Comparison of ENCODE assay signal across 8 cellular contexts in the genomic region with DNA sequence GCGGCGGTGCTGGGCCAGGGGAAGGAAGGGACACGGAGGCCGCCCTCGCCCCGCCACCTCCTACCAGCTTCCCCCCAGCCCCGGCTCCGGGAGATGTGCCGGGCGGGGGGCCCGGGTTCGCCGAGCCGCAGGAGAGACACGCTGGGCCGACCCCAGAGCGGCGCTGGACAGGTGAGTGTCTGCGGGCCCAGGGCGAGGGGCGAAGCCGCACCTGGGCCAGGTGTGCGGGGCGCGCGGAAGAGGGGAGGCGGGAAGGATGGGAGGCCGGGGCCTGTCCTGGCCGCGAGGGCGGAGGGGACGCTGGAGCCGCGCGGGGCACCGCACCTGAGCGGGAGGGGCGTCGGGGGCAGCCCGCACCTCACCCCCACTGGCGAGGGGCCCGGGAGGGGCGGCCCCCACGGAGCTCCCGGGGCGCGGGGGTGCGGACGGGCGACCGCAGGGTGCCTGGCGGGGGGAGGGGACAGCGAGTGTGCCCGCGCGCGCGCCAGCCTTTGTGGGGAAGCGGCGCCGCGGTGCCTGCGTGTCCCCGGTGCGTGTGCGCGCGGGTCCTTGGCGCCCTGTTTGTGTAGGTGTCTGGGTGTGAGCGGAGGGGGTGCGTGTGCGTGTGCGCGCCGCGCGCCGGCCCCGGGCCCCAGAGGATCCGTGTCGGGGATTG.
A peak's percentile ranks its signal among the peaks of the same experiment; 100 is the strongest.
DNase-seq lines count a peak whose midpoint lies in the region; FAIRE-seq and TF ChIP-seq lines count a peak whose summit lies in the region.
"Not testable (repeated sequence)": the region's sequence is repeated elsewhere in the genome, so short reads cannot be mapped to it uniquely, and the experiment has no call there.

No MANE protein-coding gene starts in this region.

- not testable (repeated sequence) for H3K14ac ChIP-seq in H1 (ENCODE audit: insufficient read length)

- H2AFZ ChIP-seq in H1 (ENCODE audit: low read length) = not testable (repeated sequence)

- peak overlapping the region; percentile 82 to 92 for H3K4me2 ChIP-seq in H1 (ENCODE audit: insufficient read depth in 1 of 2, low read depth in 2 of 2, low read length in 2 of 2)

- peaks cover 30 to 61% of the 10 kb centered on the region in 2 experiments for H3K79me2 ChIP-seq in H1 (ENCODE audit: control insufficient read depth in 1 of 2, insufficient read depth in 2 of 2, low read length in 2 of 2)

- H3K18ac ChIP-seq in H1 (ENCODE audit: extremely low read depth, low read length) = not testable (repeated sequence)

- TF ChIP-seq CTCF in H1 (IDR thresholded peaks at IDR 0.05; ENCODE audit: control extremely low read depth in 1 of 3, insufficient read depth in 1 of 3, low read depth in 1 of 3, low read length in 3 of 3) = not testable (repeated sequence)

- not testable (repeated sequence) for H3K27me3 Mint-ChIP-seq in activated naive CD8-positive, alpha-beta T cell
- peaks cover 0 to 19% (median 19%) of the 10 kb centered on the region in 3 donors for H3K27me3 Mint-ChIP-seq in immature natural killer cell (ENCODE audit: low read depth in 3 of 3)

- CTCF ChIA-PET in H1 (lab: Charles Lee; ENCODE audit: partially characterized antibody) = not testable (repeated sequence)

- peaks cover 19% of the 10 kb centered on the region for H3K27me3 ChIP-seq in MG63
- not testable (repeated sequence) for H3K27me3 ChIP-seq in H1 (replicated peaks in 1 of 4; ENCODE audit: control insufficient read depth in 3 of 4, extremely low read depth in 1 of 4, insufficient read depth in 3 of 4, low read length in 3 of 4)

- H2BK15ac ChIP-seq in H1 (ENCODE audit: low read length) = not testable (repeated sequence)

- TF ChIP-seq EP300 in H1 (IDR thresholded peaks at IDR 0.05; ENCODE audit: borderline replicate concordance in 1 of 2, low read depth in 2 of 2, low read length in 2 of 2) = not testable (repeated sequence)

- H2AK5ac ChIP-seq in H1 (ENCODE audit: low read depth, low read length) = not testable (repeated sequence)

- H3K36me3 Mint-ChIP-seq in activated naive CD8-positive, alpha-beta T cell; immature natural killer cell: not testable (repeated sequence)

- peaks cover 0 to 27% (median 15%) of the 10 kb centered on the region in 4 experiments; a peak in 6 of 7 replicates for H3K4me1 ChIP-seq in H1 (replicated peaks in 1 of 4; ENCODE audit: control insufficient read depth in 3 of 4, insufficient read depth in 4 of 4, low read length in 3 of 4)

- DNase-seq in D341Med (ENCODE audit: low spot score) (peak; percentile 65), SKM-1 treated with dmso at 0.1 percent for 144 hours (lab: John Stamatoyannopoulos, UW; ENCODE audit: unreplicated experiment) (peak; percentile 6), immature natural killer cell (peak; percentile 27 to 48 (median 31)), occipital lobe (lab: John Stamatoyannopoulos, UW) (peak; percentile 48)
- not testable (repeated sequence) for DNase-seq in MG63; H1 (ENCODE audit: low read depth in 1 of 2, low spot score in 2 of 2)

- H4K8ac ChIP-seq in H1 (ENCODE audit: extremely low read depth, insufficient read depth, low read length) = not testable (repeated sequence)

- peak overlapping the region; percentile 59 for H3K4me3 ChIP-seq in MG63
- peak overlapping the region; percentile 66 to 94 (median 80) for H3K4me3 ChIP-seq in H1 (ENCODE audit: extremely low read depth in 1 of 4, insufficient read depth in 2 of 4, low read depth in 3 of 4, low read length in 4 of 4)

- H3K4ac ChIP-seq in H1 (replicated peaks; ENCODE audit: insufficient read length, low read depth, low read length) = not testable (repeated sequence)

- H4K5ac ChIP-seq in H1 (ENCODE audit: insufficient read length, low read depth, low read length) = peak overlapping the region; percentile 51

- TF ChIP-seq RAD21 in H1 (IDR thresholded peaks at IDR 0.05 in 1 of 2, conservative IDR thresholded peaks at IDR 0.05 in 1 of 2; ENCODE audit: low read depth in 2 of 2, low read length in 2 of 2) = not testable (repeated sequence)

- not testable (repeated sequence) for TF ChIP-seq POLR2A in H1 (IDR thresholded peaks at IDR 0.05; ENCODE audit: control extremely low read depth in 1 of 2, low read depth in 2 of 2, low read length in 2 of 2)

- H3K36me3 ChIP-seq in MG63; H1 (ENCODE audit: control insufficient read depth in 2 of 4, insufficient read depth in 4 of 4, low read length in 3 of 4): not testable (repeated sequence)

- peaks cover 25% of the 10 kb centered on the region for H3K4me1 Mint-ChIP-seq in activated naive CD8-positive, alpha-beta T cell (ENCODE audit: low read depth)
- H3K4me1 Mint-ChIP-seq in immature natural killer cell = peaks cover 45 to 46% of the 10 kb centered on the region in 2 donors

- H3K9ac ChIP-seq in H1 (replicated peaks in 1 of 4; ENCODE audit: extremely low read depth in 1 of 4, low read depth in 3 of 4, low read length in 3 of 4) = peak overlapping the region; percentile 38 to 60 (median 50)

- not testable (repeated sequence) for H3K9me3 ChIP-seq in MG63; H1 (ENCODE audit: insufficient read depth in 2 of 2, low read depth in 1 of 2, low read length in 1 of 2)

- not testable (repeated sequence) for H3K23ac ChIP-seq in H1 (ENCODE audit: insufficient read length)

- not testable (repeated sequence) for H2BK20ac ChIP-seq in H1 (ENCODE audit: low read length)

- H3K79me1 ChIP-seq in H1 (ENCODE audit: low read depth, low read length) = not testable (repeated sequence)

- H3K4me3 Mint-ChIP-seq in activated naive CD8-positive, alpha-beta T cell = peak overlapping the region; percentile 85
- peak overlapping the region; percentile 81 to 89 (median 87) for H3K4me3 Mint-ChIP-seq in immature natural killer cell

- not testable (repeated sequence) for H3K27ac Mint-ChIP-seq in activated naive CD8-positive, alpha-beta T cell
- peak overlapping the region in 1 of 6 donors; percentile 55 for H3K27ac Mint-ChIP-seq in immature natural killer cell

- not testable (repeated sequence) for H3K9me3 Mint-ChIP-seq in activated naive CD8-positive, alpha-beta T cell (ENCODE audit: low read depth); immature natural killer cell

- POLR2A ChIA-PET in H1 (lab: Charles Lee; ENCODE audit: partially characterized antibody) = interaction anchor here (0.6 to 1.7 kb wide), 2 partner anchors 41 to 43 kb away, joined by 3 to 4 read pairs; no protein-coding TSS in a partner anchor

- H4K91ac ChIP-seq in H1 (replicated peaks; ENCODE audit: insufficient read length, low read length) = not testable (repeated sequence)

- not testable (repeated sequence) for H3K27ac ChIP-seq in H1 (ENCODE audit: low read depth, low read length)
- peak overlapping the region; percentile 20 for H3K27ac ChIP-seq in temporal lobe (ENCODE audit: low read depth, low read length)

- H3K23me2 ChIP-seq in H1 (ENCODE audit: low read depth, low read length) = not testable (repeated sequence)

- H2BK12ac ChIP-seq in H1 (ENCODE audit: low read depth, low read length) = not testable (repeated sequence)

- H4K20me1 ChIP-seq in H1 (replicated peaks in 1 of 2; ENCODE audit: control insufficient read depth in 1 of 2, insufficient read depth in 2 of 2, low read length in 2 of 2) = not testable (repeated sequence)

- not testable (repeated sequence) for FAIRE-seq in H1 (lab: Jason Lieb, UNC)

- not testable (repeated sequence) for H3K56ac ChIP-seq in H1 (replicated peaks; ENCODE audit: insufficient read length, low read depth, low read length)

- H2BK5ac ChIP-seq in H1 (ENCODE audit: low read depth, low read length) = 0 out of 2 replicates have a peak overlapping the region, but pooled peaks have one; percentile 60

- 0% methylated on average over 3 of the region's 81 CpGs; no CpG with 5 or more reads in 1 of the 2 experiments for WGBS in H1 (ENCODE audit: extremely low coverage in 1 of 2, insufficient coverage in 1 of 2, insufficient read length in 1 of 2, insufficient replicate concordance in 2 of 2, low coverage in 1 of 2, low lambda C conversion rate in 2 of 2, missing lambda C conversion rate in 1 of 2), 2 experiments

- H2BK120ac ChIP-seq in H1 (replicated peaks; ENCODE audit: low read depth, low read length) = not testable (repeated sequence)

TF ChIP-seq in H1, 55 proteins besides CTCF, POLR2A, EP300 and RAD21:
- 0 out of 2 replicates have a peak, but pooled peaks have one; percentile 15 for TF ChIP-seq TAF1 (IDR thresholded peaks at IDR 0.05; ENCODE audit: low read depth, low read length)
TF ChIP-seq in H1: peak in this region for 1; not testable (repeated sequence) for 54.
